In genomic region chr16:30522702-30523463, GRCh38 we compare ENCODE assay signal across 6 cellular contexts. TPM values are rescaled to one million over a fixed set of nuclear protein-coding genes. Genes with fewer than 3 reads are reported as not detected.
A peak's percentile ranks its signal among the peaks of the same experiment; 100 is the strongest.
DNase-seq lines count a peak whose midpoint lies in the region; ATAC-seq, FAIRE-seq and TF ChIP-seq lines count a peak whose summit lies in the region.
"Not testable (repeated sequence)": the region's sequence is repeated elsewhere in the genome, so short reads cannot be mapped to it uniquely, and the experiment has no call there.

No MANE protein-coding gene starts in this region.

- not testable (repeated sequence) for DNase-seq in CD4-positive, CD25-positive, alpha-beta regulatory T cell; T-helper 17 cell; neural crest cell (ENCODE audit: low read depth, low spot score)
- peak; percentile 25 for DNase-seq in kidney

- H3K36me3 ChIP-seq in CD4-positive, CD25-positive, alpha-beta regulatory T cell (ENCODE audit: control insufficient read depth, insufficient read depth, low read length): peaks cover 32% of the 10 kb centered on the region
- not testable (repeated sequence) for H3K36me3 ChIP-seq in kidney (ENCODE audit: control insufficient read depth in 1 of 2, insufficient read depth in 2 of 2, low read length in 2 of 2)

- not testable (repeated sequence) for H3K4me1 ChIP-seq in CD4-positive, CD25-positive, alpha-beta regulatory T cell (ENCODE audit: control insufficient read depth, insufficient read depth, low read length, poor library complexity, severe bottlenecking)
- H3K4me1 ChIP-seq in kidney (ENCODE audit: control insufficient read depth in 1 of 2, insufficient read depth in 1 of 2, low read depth in 1 of 2, low read length in 2 of 2): peaks cover 17 to 19% of the 10 kb centered on the region in 2 donors

- not testable (repeated sequence) for FAIRE-seq in kidney (lab: Jason Lieb, UNC)

- not testable (repeated sequence) for H3K27ac ChIP-seq in CD4-positive, CD25-positive, alpha-beta regulatory T cell (ENCODE audit: insufficient read depth, low read length, poor library complexity, severe bottlenecking); kidney (ENCODE audit: low read depth in 2 of 2, low read length in 2 of 2)

- peak overlapping the region in 1 of 4 donors; percentile 26 for H3K4me3 Mint-ChIP-seq in CD4-positive, CD25-positive, alpha-beta regulatory T cell
- peak overlapping the region in 2 of 4 donors; percentile 47 to 66 for H3K4me3 Mint-ChIP-seq in IgD-negative memory B cell
- H3K4me3 Mint-ChIP-seq in T-helper 17 cell; activated T-helper 17 cell treated with anti-CD3 and anti-CD28 coated beads, Interleukin-2, amount 50 U/mL, for 72 hours: not testable (repeated sequence)
- peak overlapping the region; percentile 19 for H3K4me3 Mint-ChIP-seq in neural crest cell

- not testable (repeated sequence) for H3K27me3 ChIP-seq in CD4-positive, CD25-positive, alpha-beta regulatory T cell (ENCODE audit: control insufficient read depth, insufficient read depth, low read length)

- peaks cover 23% of the 10 kb centered on the region for H3K36me3 Mint-ChIP-seq in CD4-positive, CD25-positive, alpha-beta regulatory T cell
- H3K36me3 Mint-ChIP-seq in IgD-negative memory B cell; neural crest cell (ENCODE audit: low read depth): not testable (repeated sequence)
- peaks cover 11% of the 10 kb centered on the region for H3K36me3 Mint-ChIP-seq in T-helper 17 cell (ENCODE audit: low read depth)
- peaks cover 45% of the 10 kb centered on the region for H3K36me3 Mint-ChIP-seq in activated T-helper 17 cell treated with anti-CD3 and anti-CD28 coated beads, Interleukin-2, amount 50 U/mL, for 72 hours (ENCODE audit: low read depth)

- H3K9me3 Mint-ChIP-seq in CD4-positive, CD25-positive, alpha-beta regulatory T cell; IgD-negative memory B cell; activated T-helper 17 cell treated with anti-CD3 and anti-CD28 coated beads, Interleukin-2, amount 50 U/mL, for 72 hours; neural crest cell: not testable (repeated sequence)

- not testable (repeated sequence) for H3K4me3 ChIP-seq in CD4-positive, CD25-positive, alpha-beta regulatory T cell (ENCODE audit: low read depth, low read length); kidney (ENCODE audit: low read length in 2 of 2)

- TF ChIP-seq CTCF in kidney (IDR thresholded peaks at IDR 0.05; ENCODE audit: borderline replicate concordance, extremely low read depth, insufficient read depth); neural crest cell (conservative IDR thresholded peaks at IDR 0.05): not testable (repeated sequence)

- not testable (repeated sequence) for H3K27me3 Mint-ChIP-seq in CD4-positive, CD25-positive, alpha-beta regulatory T cell; IgD-negative memory B cell; T-helper 17 cell; activated T-helper 17 cell treated with anti-CD3 and anti-CD28 coated beads, Interleukin-2, amount 50 U/mL, for 72 hours; neural crest cell (ENCODE audit: low read depth)

- not testable (repeated sequence) for ATAC-seq in CD4-positive, CD25-positive, alpha-beta regulatory T cell (ENCODE audit: low read depth in 2 of 2); T-helper 17 cell; activated T-helper 17 cell treated with anti-CD3 and anti-CD28 coated beads, Interleukin-2, amount 50 U/mL, for 72 hours (replicated peaks)

- intact Hi-C loops in kidney (cut with DNase I): not testable (repeated sequence)

- H3K27ac Mint-ChIP-seq in CD4-positive, CD25-positive, alpha-beta regulatory T cell: peak overlapping the region; percentile 0 to 89 (median 25)
- peak overlapping the region in 2 of 3 donors; percentile 21 to 53 for H3K27ac Mint-ChIP-seq in IgD-negative memory B cell
- peak overlapping the region; percentile 27 for H3K27ac Mint-ChIP-seq in T-helper 17 cell
- H3K27ac Mint-ChIP-seq in activated T-helper 17 cell treated with anti-CD3 and anti-CD28 coated beads, Interleukin-2, amount 50 U/mL, for 72 hours: peak overlapping the region; percentile 13
- not testable (repeated sequence) for H3K27ac Mint-ChIP-seq in neural crest cell (ENCODE audit: unreplicated experiment)

- not testable (repeated sequence) for H3K9ac ChIP-seq in kidney (ENCODE audit: low read length in 2 of 2)

- H3K9me3 ChIP-seq in CD4-positive, CD25-positive, alpha-beta regulatory T cell (ENCODE audit: control insufficient read depth in 2 of 2, low read length in 2 of 2); T-helper 17 cell (ENCODE audit: control insufficient read depth, low read length, poor library complexity, severe bottlenecking); kidney (ENCODE audit: control insufficient read depth in 1 of 2, low read length in 2 of 2): not testable (repeated sequence)

- peaks cover 2 to 16% (median 9%) of the 10 kb centered on the region in 4 donors for H3K4me1 Mint-ChIP-seq in CD4-positive, CD25-positive, alpha-beta regulatory T cell
- H3K4me1 Mint-ChIP-seq in IgD-negative memory B cell: not testable (repeated sequence)
- H3K4me1 Mint-ChIP-seq in T-helper 17 cell (peaks cover 20% of the 10 kb centered on the region), neural crest cell (peaks cover 11% of the 10 kb centered on the region)
- peaks cover 11% of the 10 kb centered on the region for H3K4me1 Mint-ChIP-seq in activated T-helper 17 cell treated with anti-CD3 and anti-CD28 coated beads, Interleukin-2, amount 50 U/mL, for 72 hours

RNA-seq across cellular contexts. Expression of gene ZNF768, which starts 3.5 kb away (rescaled TPM):
- total RNA-seq in CD4-positive, CD25-positive, alpha-beta regulatory T cell: 4.0 TPM
- 1 to 10 TPM in 1 of 4 donors, under 1 TPM in 3; 0.40 to 1.2 (median 0.66) TPM for polyA plus RNA-seq in CD4-positive, CD25-positive, alpha-beta regulatory T cell
- 12.7 TPM for polyA plus RNA-seq in IgD-negative memory B cell
- total RNA-seq in T-helper 17 cell: 1 to 10 TPM; 5.1 to 5.3 TPM
- total RNA-seq in activated T-helper 17 cell treated with anti-CD3 and anti-CD28 coated beads, Interleukin-2, amount 50 U/mL, for 72 hours: 1 to 10 TPM; 3.7 to 5.3 TPM
- total RNA-seq in kidney: 36.2 TPM
- polyA plus RNA-seq in kidney (ENCODE audit: insufficient read depth, low read depth, low replicate concordance): 46.9 TPM
- 64.0 and 68.5 TPM in 2 replicates for total RNA-seq in neural crest cell

RNA-seq across cellular contexts. Expression of gene ZNF747, which starts 11.8 kb away (rescaled TPM):
- total RNA-seq in CD4-positive, CD25-positive, alpha-beta regulatory T cell: 5.0 TPM
- 1 to 10 TPM; 6.4 to 9.4 (median 8.6) TPM for polyA plus RNA-seq in CD4-positive, CD25-positive, alpha-beta regulatory T cell
- polyA plus RNA-seq in IgD-negative memory B cell (14.8 TPM), kidney (ENCODE audit: insufficient read depth, low read depth, low replicate concordance) (10.1 TPM)
- total RNA-seq in T-helper 17 cell (1 to 10 TPM; 7.6 TPM), kidney (11.6 TPM), neural crest cell (10.5 and 11.3 TPM in 2 replicates)
- total RNA-seq in activated T-helper 17 cell treated with anti-CD3 and anti-CD28 coated beads, Interleukin-2, amount 50 U/mL, for 72 hours: 10 to 100 TPM in 1 of 2 donors, 1 to 10 TPM in 1; 6.9 to 12.9 TPM

RNA-seq across cellular contexts. Expression of gene ZNF764, which starts 35.3 kb away (rescaled TPM):
- total RNA-seq in CD4-positive, CD25-positive, alpha-beta regulatory T cell: 15.6 TPM
- 1 to 10 TPM; 4.8 to 6.5 (median 5.7) TPM for polyA plus RNA-seq in CD4-positive, CD25-positive, alpha-beta regulatory T cell
- polyA plus RNA-seq in IgD-negative memory B cell (6.2 TPM), kidney (ENCODE audit: insufficient read depth, low read depth, low replicate concordance) (4.4 TPM)
- total RNA-seq in T-helper 17 cell (10 to 100 TPM; 19.5 to 21.4 TPM), kidney (11.9 TPM), neural crest cell (20.7 and 22.3 TPM in 2 replicates)
- total RNA-seq in activated T-helper 17 cell treated with anti-CD3 and anti-CD28 coated beads, Interleukin-2, amount 50 U/mL, for 72 hours: 10 to 100 TPM; 13.8 to 14.1 TPM

RNA-seq across cellular contexts. Expression of gene ZNF688, which starts 48.6 kb away (rescaled TPM):
- 12.1 TPM for total RNA-seq in CD4-positive, CD25-positive, alpha-beta regulatory T cell
- polyA plus RNA-seq in CD4-positive, CD25-positive, alpha-beta regulatory T cell: 10 to 100 TPM; 34.5 to 59.1 (median 50.5) TPM
- polyA plus RNA-seq in IgD-negative memory B cell: 40.7 TPM
- total RNA-seq in T-helper 17 cell: 10 to 100 TPM; 11.4 to 14.0 TPM
- 1 to 10 TPM; 7.3 to 9.7 TPM for total RNA-seq in activated T-helper 17 cell treated with anti-CD3 and anti-CD28 coated beads, Interleukin-2, amount 50 U/mL, for 72 hours
- 16.7 TPM for total RNA-seq in kidney
- polyA plus RNA-seq in kidney (ENCODE audit: insufficient read depth, low read depth, low replicate concordance): 32.7 TPM
- total RNA-seq in neural crest cell: 13.4 and 14.3 TPM in 2 replicates

RNA-seq across cellular contexts. Expression of gene ITGAL, which starts 50.3 kb away (rescaled TPM):
- total RNA-seq in CD4-positive, CD25-positive, alpha-beta regulatory T cell: 393 TPM
- polyA plus RNA-seq in CD4-positive, CD25-positive, alpha-beta regulatory T cell: 100 to 1,000 TPM; 106 to 155 (median 116) TPM
- polyA plus RNA-seq in IgD-negative memory B cell (51.9 TPM), kidney (ENCODE audit: insufficient read depth, low read depth, low replicate concordance) (0.56 TPM)
- total RNA-seq in T-helper 17 cell (100 to 1,000 TPM; 322 to 338 TPM), kidney (19.6 TPM), neural crest cell (not detected in 2 replicates)
- total RNA-seq in activated T-helper 17 cell treated with anti-CD3 and anti-CD28 coated beads, Interleukin-2, amount 50 U/mL, for 72 hours: 100 to 1,000 TPM; 319 to 344 TPM
